Comparison of ENCODE assay signal across 12 cellular contexts in the genomic region with DNA sequence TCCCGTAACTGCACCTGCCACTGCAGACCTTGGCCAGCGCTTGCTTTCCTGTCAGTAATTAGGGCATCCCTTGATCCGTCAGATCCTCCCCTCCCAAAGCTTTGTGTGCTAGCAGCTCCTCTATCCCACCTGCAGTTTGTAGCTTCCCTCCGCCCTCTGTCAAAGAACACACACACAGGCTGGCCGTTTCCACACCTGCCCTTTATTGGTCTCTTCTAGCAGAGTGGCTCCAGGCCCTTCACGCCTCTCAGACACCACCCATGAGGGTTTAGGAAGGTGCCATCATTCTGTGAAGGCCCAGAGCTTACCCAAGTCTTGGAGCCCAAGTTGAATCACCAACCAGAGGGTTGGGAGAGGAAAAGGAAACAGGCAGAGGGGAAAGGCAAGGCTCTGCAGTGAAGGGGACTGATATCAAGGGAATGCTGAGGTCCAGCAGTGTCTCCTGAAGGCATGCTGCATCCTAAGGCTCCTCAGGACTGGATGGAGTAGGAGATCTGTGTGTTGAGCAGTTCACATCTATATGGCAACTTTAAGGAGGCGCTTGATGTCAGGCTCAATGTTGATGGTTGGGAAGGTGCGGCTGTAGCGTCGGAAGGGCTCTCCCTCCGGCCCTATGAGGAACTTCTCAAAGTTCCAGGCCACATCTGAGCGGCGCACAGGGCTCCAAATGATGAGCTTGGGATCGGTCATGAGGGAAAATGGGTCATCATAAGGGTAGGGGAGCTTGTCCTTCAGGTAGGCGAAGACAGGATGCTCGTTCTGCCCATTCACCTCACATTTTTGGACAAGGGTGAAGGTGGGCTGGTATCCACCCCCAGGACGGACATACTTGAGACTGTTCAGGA. TPM values are rescaled to one million over a fixed set of nuclear protein-coding genes. Genes with fewer than 3 reads are reported as not detected.
DNase-seq lines count a peak whose midpoint lies in the region; ATAC-seq and TF ChIP-seq lines count a peak whose summit lies in the region.
"Had no signal": no experiment of that assay in that cellular context is flagged by ENCODE, and none has a peak within 500 bp of the region (broad histone marks: within the 10 kb centered on the region; RNA-seq: fewer than 3 reads in every experiment).

No MANE protein-coding gene starts in this region.

- H3K4me3 Mint-ChIP-seq in activated B cell treated with CpG ODN at 0.5 μM for 24 hours, result no peak overlapping the region
- no peak overlapping the region for H3K4me3 Mint-ChIP-seq in osteocyte (ENCODE audit: unreplicated experiment)

- H3K27ac ChIP-seq in rectal smooth muscle tissue (ENCODE audit: low read depth, low read length), result no peak overlapping the region
- H3K27ac ChIP-seq: SJCRH30 had no signal

- CTCF ChIA-PET in activated B cell treated with CpG ODN at 0.5 μM for 24 hours (lab: Charles Lee), result no interaction called here
- CTCF ChIA-PET in GM10248 (lab: Yijun Ruan, JAX), result interaction anchor here (0.9 to 1.8 kb wide), 8 partner anchors 8 to 115 kb away, joined by 3 to 5 read pairs (median 4); no protein-coding TSS in a partner anchor

- peak overlapping the region; percentile 37 for H3K27ac Mint-ChIP-seq in activated B cell treated with CpG ODN at 0.5 μM for 24 hours
- H3K27ac Mint-ChIP-seq in osteocyte (ENCODE audit: unreplicated experiment), result no peak overlapping the region

- H3K27me3 Mint-ChIP-seq in activated B cell treated with CpG ODN at 0.5 μM for 24 hours (no peaks in the 10 kb centered on the region), osteocyte (ENCODE audit: unreplicated experiment) (no peaks in the 10 kb centered on the region)

- DNase-seq in activated T-cell treated with anti-CD3 and anti-CD28 coated beads, Interleukin-2, amount 50 U/mL, for 48 hours, result peak; percentile 11 to 13
- DNase-seq in activated T-cell treated with anti-CD3 and anti-CD28 coated beads for 4 hours (no peak), activated B cell treated with CpG ODN at 0.5 μM for 24 hours (no peak), GM10248 (ENCODE audit: extremely low spot score) (no peak), osteocyte (ENCODE audit: extremely low spot score, unreplicated experiment) (no peak)
- DNase-seq: AML-193, left ventricle myocardium superior, NCI-H1694 treated with DMSO at 0.1 percent for 48 hours, SJCRH30 had no signal

- POLR2A ChIA-PET in activated B cell treated with CpG ODN at 0.5 μM for 24 hours (lab: Charles Lee) (no interaction called here), GM10248 (lab: Yijun Ruan, JAX) (no interaction called here)

- no peaks in the 10 kb centered on the region for H3K27me3 ChIP-seq in rectal smooth muscle tissue (ENCODE audit: control insufficient read depth, insufficient read depth, low read length)
- H3K27me3 ChIP-seq: SJCRH30 had no signal

- H3K4me1 Mint-ChIP-seq in activated B cell treated with CpG ODN at 0.5 μM for 24 hours (peaks cover 11% of the 10 kb centered on the region), osteocyte (ENCODE audit: unreplicated experiment) (peaks cover 18% of the 10 kb centered on the region)

- no peak for ATAC-seq in activated B cell treated with CpG ODN at 0.5 μM for 24 hours (ENCODE audit: low read depth)
- ATAC-seq: left ventricle myocardium superior, sciatic nerve had no signal

- H3K9ac ChIP-seq in rectal smooth muscle tissue (ENCODE audit: low read length), result no peak overlapping the region

- peaks cover 2% of the 10 kb centered on the region for H3K4me1 ChIP-seq in rectal smooth muscle tissue (ENCODE audit: control insufficient read depth, insufficient read depth, low read length)

- peaks cover 76% of the 10 kb centered on the region for H3K36me3 Mint-ChIP-seq in activated B cell treated with CpG ODN at 0.5 μM for 24 hours (ENCODE audit: low read depth)
- H3K36me3 Mint-ChIP-seq in osteocyte (ENCODE audit: unreplicated experiment), result peaks cover 11% of the 10 kb centered on the region

- TF ChIP-seq CTCF in activated B cell treated with CpG ODN at 0.5 μM for 24 hours (IDR thresholded peaks at IDR 0.05) (no peak), GM10248 (IDR thresholded peaks at IDR 0.05; ENCODE audit: control extremely low read depth, extremely low read depth, low read depth, missing control alignments) (no peak), osteocyte (IDR thresholded peaks at IDR 0.05) (no peak)

- no peaks in the 10 kb centered on the region for H3K9me3 Mint-ChIP-seq in activated B cell treated with CpG ODN at 0.5 μM for 24 hours
- no peaks in the 10 kb centered on the region for H3K9me3 Mint-ChIP-seq in osteocyte (ENCODE audit: unreplicated experiment)

- intact Hi-C loops in activated B cell treated with CpG ODN at 0.5 μM for 24 hours (cut with micrococcal nuclease), result no loop called here

- peak overlapping the region; percentile 23 for H3K4me3 ChIP-seq in rectal smooth muscle tissue (ENCODE audit: low read length)
- H3K4me3 ChIP-seq: SJCRH30 had no signal

- no peaks in the 10 kb centered on the region for H3K36me3 ChIP-seq in rectal smooth muscle tissue (ENCODE audit: control insufficient read depth, insufficient read depth, low read length)
- H3K36me3 ChIP-seq: SJCRH30 had no signal

RNA-seq across cellular contexts. Expression of a gene that starts 3.4 kb away (rescaled TPM):
- total RNA-seq in activated B cell treated with CpG ODN at 0.5 μM for 24 hours (not detected in 2 replicates), osteocyte (not detected in 2 replicates)
- total RNA-seq: fibroblast of villous mesenchyme, left ventricle myocardium superior, sciatic nerve, SJCRH30 had no signal

RNA-seq across cellular contexts. Expression of a gene that starts 24.9 kb away (rescaled TPM):
- total RNA-seq in activated B cell treated with CpG ODN at 0.5 μM for 24 hours (69.6 and 83.8 TPM in 2 replicates), osteocyte (51.6 and 53.1 TPM in 2 replicates)

RNA-seq across cellular contexts. Expression of a gene that starts 32.9 kb away (rescaled TPM):
- 0.34 and 0.47 TPM in 2 replicates for total RNA-seq in activated B cell treated with CpG ODN at 0.5 μM for 24 hours
- total RNA-seq in osteocyte, result 27.5 and 27.6 TPM in 2 replicates

RNA-seq across cellular contexts. Expression of a gene that starts 47.5 kb away (rescaled TPM):
- total RNA-seq in activated B cell treated with CpG ODN at 0.5 μM for 24 hours (7.9 and 10.5 TPM in 2 replicates), osteocyte (18.6 and 23.2 TPM in 2 replicates)

RNA-seq across cellular contexts. Expression of a gene that starts 59.5 kb away (rescaled TPM):
- total RNA-seq in activated B cell treated with CpG ODN at 0.5 μM for 24 hours (0.04 and 0.10 TPM in 2 replicates), osteocyte (0.26 and 0.35 TPM in 2 replicates)

Comparison
In these comparisons a context has a peak if more than half of its experiments do, and no peak if none do; other contexts are left out.
1. DNase-seq: peak in activated T-cell treated with anti-CD3 and anti-CD28 coated beads, Interleukin-2, amount 50 U/mL, for 48 hours (2 of 2); none in activated T-cell treated with anti-CD3 and anti-CD28 coated beads for 4 hours (single experiment), activated B cell treated with CpG ODN at 0.5 μM for 24 hours (single experiment), GM10248 (single experiment) and osteocyte (single experiment).
2. RNA of a gene that starts 32.9 kb away (total RNA-seq): 27.5 to 27.6 TPM in osteocyte; 0.34 to 0.47 TPM in activated B cell treated with CpG ODN at 0.5 μM for 24 hours; every median in the first group is over 10 times any median in the second.